In genomic region chr19:19508217-19508616, GRCh38 we compare ENCODE assay signal across 19 cellular contexts.
"Had no signal": no experiment of that assay in that cellular context is flagged by ENCODE, and none has a peak within 500 bp of the region (broad histone marks: within the 10 kb centered on the region; RNA-seq: fewer than 3 reads in every experiment).

No MANE protein-coding gene starts in this region.

- H3K27ac Mint-ChIP-seq: activated T-cell treated with anti-CD3 and anti-CD28 coated beads, Interleukin-2, amount 50 U/mL, for 72 hours; neural progenitor cell; stimulated activated naive CD8-positive, alpha-beta T cell treated with anti-CD3 and anti-CD28 coated beads, Interleukin-15, Interleukin-2, amounts not matched to agents 100 ng/mL and 50 ng/mL, for 24 hours had no signal

- H3K36me3 ChIP-seq: neural progenitor cell had no signal

- FAIRE-seq: bronchial epithelial cell, islet of Langerhans had no signal

- H3K4me1 Mint-ChIP-seq: activated naive CD4-positive, alpha-beta T cell treated with anti-CD3 and anti-CD28 coated beads, Interleukin-2, amount 10 ng/mL, durations not matched to agents 7 days and 5 days had no signal

- DNase-seq: activated effector memory CD4-positive, alpha-beta T cell treated with Interleukin-2 at 50 U/mL for 16 hours; activated naive CD4-positive, alpha-beta T cell treated with anti-CD3 and anti-CD28 coated beads, Interleukin-2, amount 10 ng/mL, durations not matched to agents 7 days and 5 days; activated T-cell treated with anti-CD3 and anti-CD28 coated beads, Interleukin-2, amount 50 U/mL, for 72 hours; amygdala; colonic mucosa; dorsolateral prefrontal cortex; head of caudate nucleus; hypothalamus; retina; spleen; stimulated activated CD4-positive, alpha-beta T cell treated with anti-CD3 and anti-CD28 coated beads, Interleukin-4, amount 100 ng/mL, for 24 hours; T-helper 1 cell; T-helper 9 cell; tibial artery had no signal

- H3K9me3 Mint-ChIP-seq: activated naive CD4-positive, alpha-beta T cell treated with anti-CD3 and anti-CD28 coated beads, Interleukin-2, amount 10 ng/mL, durations not matched to agents 7 days and 5 days; activated T-cell treated with anti-CD3 and anti-CD28 coated beads, Interleukin-2, amount 50 U/mL, for 72 hours; neural progenitor cell; stimulated activated naive CD8-positive, alpha-beta T cell treated with anti-CD3 and anti-CD28 coated beads, Interleukin-15, Interleukin-2, amounts not matched to agents 100 ng/mL and 50 ng/mL, for 24 hours had no signal

- H3K4me3 Mint-ChIP-seq: activated naive CD4-positive, alpha-beta T cell treated with anti-CD3 and anti-CD28 coated beads, Interleukin-2, amount 10 ng/mL, durations not matched to agents 7 days and 5 days; activated T-cell treated with anti-CD3 and anti-CD28 coated beads, Interleukin-2, amount 50 U/mL, for 72 hours; neural progenitor cell; stimulated activated naive CD8-positive, alpha-beta T cell treated with anti-CD3 and anti-CD28 coated beads, Interleukin-15, Interleukin-2, amounts not matched to agents 100 ng/mL and 50 ng/mL, for 24 hours had no signal

- H3K9ac ChIP-seq: neural progenitor cell had no signal

- H3K4me2 ChIP-seq: neural progenitor cell had no signal

- ATAC-seq: activated T-cell treated with anti-CD3 and anti-CD28 coated beads, Interleukin-2, amount 50 U/mL, for 72 hours; gastroesophageal sphincter had no signal

- H3K9me3 ChIP-seq: colonic mucosa, gastroesophageal sphincter, spleen, tibial artery had no signal

- H3K4me3 ChIP-seq: colonic mucosa, dorsolateral prefrontal cortex, gastroesophageal sphincter, neural progenitor cell, spleen, tibial artery had no signal

- H3K27me3 Mint-ChIP-seq: activated naive CD4-positive, alpha-beta T cell treated with anti-CD3 and anti-CD28 coated beads, Interleukin-2, amount 10 ng/mL, durations not matched to agents 7 days and 5 days; stimulated activated naive CD8-positive, alpha-beta T cell treated with anti-CD3 and anti-CD28 coated beads, Interleukin-15, Interleukin-2, amounts not matched to agents 100 ng/mL and 50 ng/mL, for 24 hours had no signal

- H3K27me3 ChIP-seq: colonic mucosa, dorsolateral prefrontal cortex, gastroesophageal sphincter, neural progenitor cell, spleen, tibial artery had no signal

- H3K4me1 ChIP-seq: colonic mucosa, gastroesophageal sphincter, neural progenitor cell, spleen, tibial artery had no signal

- H3K27ac ChIP-seq: colonic mucosa, dorsolateral prefrontal cortex, gastroesophageal sphincter, neural progenitor cell, spleen, tibial artery had no signal

- H2AFZ ChIP-seq: neural progenitor cell had no signal
